1 cellular context compared by ENCODE assay signal in the genomic region with DNA sequence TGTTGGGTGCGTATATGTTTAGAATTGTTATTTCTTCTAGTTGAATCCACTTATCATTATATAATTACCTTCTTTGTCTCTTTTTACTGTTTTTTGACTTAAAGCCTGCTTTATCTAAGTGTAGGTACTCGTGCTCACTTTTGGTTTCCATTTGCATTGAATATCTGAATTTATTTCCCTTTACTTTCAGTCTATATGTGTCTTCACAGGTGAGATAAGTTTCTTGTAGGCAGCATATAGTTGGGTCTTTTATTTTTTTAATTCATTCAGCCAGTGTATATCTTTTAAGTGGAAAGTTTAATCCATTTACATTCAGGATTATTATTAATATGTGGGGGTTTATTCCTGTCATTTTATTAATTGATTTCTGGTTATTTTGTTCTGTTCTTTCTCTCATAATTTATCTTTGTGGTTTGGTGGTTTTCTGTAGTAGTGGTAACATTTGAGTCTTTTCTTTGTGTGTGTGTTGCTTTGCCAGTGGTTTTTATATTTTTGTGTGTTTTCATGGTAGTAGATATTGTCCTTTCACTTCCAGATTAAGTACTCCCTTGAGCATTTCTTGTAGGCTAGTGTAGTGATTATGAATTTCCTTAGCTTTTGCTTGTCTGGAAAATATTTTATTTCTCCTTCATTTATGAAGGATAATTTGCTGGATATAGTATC.
A peak's percentile ranks its signal among the peaks of the same experiment; 100 is the strongest.
TF ChIP-seq lines count a peak whose summit lies in the region.

No MANE protein-coding gene starts in this region.

TF ChIP-seq in K562, 482 proteins besides CTCF, POLR2A, EP300 and RAD21:
- TF ChIP-seq FOXK1 (CRISPR knock-in tag; IDR thresholded peaks at IDR 0.05; ENCODE audit: borderline replicate concordance) (no peak), RBBP5 (IDR thresholded peaks at IDR 0.05; ENCODE audit: borderline replicate concordance, insufficient read depth, low read length, poor library complexity, severe bottlenecking) (no peak), ZBTB8A (IDR thresholded peaks at IDR 0.05; ENCODE audit: partially characterized antibody) (no peak), ZNF507 (tag; conservative IDR thresholded peaks at IDR 0.05) (0 out of 2 replicates have a peak, but pooled peaks have one; percentile 28), BRD9 (IDR thresholded peaks at IDR 0.05; ENCODE audit: low read depth, partially characterized antibody) (no peak)
- TF ChIP-seq, protein P1, sequence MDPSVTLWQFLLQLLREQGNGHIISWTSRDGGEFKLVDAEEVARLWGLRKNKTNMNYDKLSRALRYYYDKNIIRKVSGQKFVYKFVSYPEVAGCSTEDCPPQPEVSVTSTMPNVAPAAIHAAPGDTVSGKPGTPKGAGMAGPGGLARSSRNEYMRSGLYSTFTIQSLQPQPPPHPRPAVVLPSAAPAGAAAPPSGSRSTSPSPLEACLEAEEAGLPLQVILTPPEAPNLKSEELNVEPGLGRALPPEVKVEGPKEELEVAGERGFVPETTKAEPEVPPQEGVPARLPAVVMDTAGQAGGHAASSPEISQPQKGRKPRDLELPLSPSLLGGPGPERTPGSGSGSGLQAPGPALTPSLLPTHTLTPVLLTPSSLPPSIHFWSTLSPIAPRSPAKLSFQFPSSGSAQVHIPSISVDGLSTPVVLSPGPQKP (CRISPR knock-in tag; IDR thresholded peaks at IDR 0.05), result no peak
- TF ChIP-seq, protein P2, sequence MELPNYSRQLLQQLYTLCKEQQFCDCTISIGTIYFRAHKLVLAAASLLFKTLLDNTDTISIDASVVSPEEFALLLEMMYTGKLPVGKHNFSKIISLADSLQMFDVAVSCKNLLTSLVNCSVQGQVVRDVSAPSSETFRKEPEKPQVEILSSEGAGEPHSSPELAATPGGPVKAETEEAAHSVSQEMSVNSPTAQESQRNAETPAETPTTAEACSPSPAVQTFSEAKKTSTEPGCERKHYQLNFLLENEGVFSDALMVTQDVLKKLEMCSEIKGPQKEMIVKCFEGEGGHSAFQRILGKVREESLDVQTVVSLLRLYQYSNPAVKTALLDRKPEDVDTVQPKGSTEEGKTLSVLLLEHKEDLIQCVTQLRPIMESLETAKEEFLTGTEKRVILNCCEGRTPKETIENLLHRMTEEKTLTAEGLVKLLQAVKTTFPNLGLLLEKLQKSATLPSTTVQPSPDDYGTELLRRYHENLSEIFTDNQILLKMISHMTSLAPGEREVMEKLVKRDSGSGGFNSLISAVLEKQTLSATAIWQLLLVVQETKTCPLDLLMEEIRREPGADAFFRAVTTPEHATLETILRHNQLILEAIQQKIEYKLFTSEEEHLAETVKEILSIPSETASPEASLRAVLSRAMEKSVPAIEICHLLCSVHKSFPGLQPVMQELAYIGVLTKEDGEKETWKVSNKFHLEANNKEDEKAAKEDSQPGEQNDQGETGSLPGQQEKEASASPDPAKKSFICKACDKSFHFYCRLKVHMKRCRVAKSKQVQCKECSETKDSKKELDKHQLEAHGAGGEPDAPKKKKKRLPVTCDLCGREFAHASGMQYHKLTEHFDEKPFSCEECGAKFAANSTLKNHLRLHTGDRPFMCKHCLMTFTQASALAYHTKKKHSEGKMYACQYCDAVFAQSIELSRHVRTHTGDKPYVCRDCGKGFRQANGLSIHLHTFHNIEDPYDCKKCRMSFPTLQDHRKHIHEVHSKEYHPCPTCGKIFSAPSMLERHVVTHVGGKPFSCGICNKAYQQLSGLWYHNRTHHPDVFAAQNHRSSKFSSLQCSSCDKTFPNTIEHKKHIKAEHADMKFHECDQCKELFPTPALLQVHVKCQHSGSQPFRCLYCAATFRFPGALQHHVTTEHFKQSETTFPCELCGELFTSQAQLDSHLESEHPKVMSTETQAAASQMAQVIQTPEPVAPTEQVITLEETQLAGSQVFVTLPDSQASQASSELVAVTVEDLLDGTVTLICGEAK (IDR thresholded peaks at IDR 0.05), result no peak
- TF ChIP-seq, protein P2 (CRISPR knock-in tag; IDR thresholded peaks at IDR 0.05), result no peak
